ENCODE assay signal across 34 cellular contexts in the genomic region with DNA sequence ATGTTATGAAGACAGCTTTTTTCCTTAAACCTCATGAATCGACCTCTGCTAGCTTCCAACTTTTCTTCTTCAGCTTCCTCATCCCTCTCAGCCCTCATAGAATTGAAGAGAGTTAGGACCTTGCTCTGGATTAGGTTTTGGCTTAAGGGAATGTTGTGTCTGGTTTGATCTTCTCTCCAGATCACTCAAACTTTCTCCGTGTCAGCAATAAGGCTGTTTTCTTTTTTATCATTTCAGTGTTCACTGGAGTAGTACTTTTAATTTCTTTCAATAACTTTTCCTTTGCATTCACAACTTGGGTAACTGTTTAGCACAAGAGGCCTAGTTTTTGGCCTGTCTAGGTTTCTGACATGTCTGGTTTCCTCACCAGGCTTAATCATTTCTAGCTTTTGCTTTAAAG.
"Had no signal": no experiment of that assay in that cellular context is flagged by ENCODE, and none has a peak within 500 bp of the region (broad histone marks: within the 10 kb centered on the region; RNA-seq: fewer than 3 reads in every experiment).

No MANE protein-coding gene starts in this region.

- ATAC-seq: activated CD4-positive, CD25-positive, alpha-beta regulatory T cell treated with anti-CD3 and anti-CD28 coated beads, Interleukin-2, amount 50 U/mL, for 24 hours; activated CD8-positive, alpha-beta T cell treated with anti-CD3 and anti-CD28 coated beads for 36 hours; effector memory CD8-positive, alpha-beta T cell; foreskin keratinocyte; gastrocnemius medialis; heart left ventricle had no signal

- H3K9me3 ChIP-seq: esophagus muscularis mucosa, gastrocnemius medialis, heart left ventricle had no signal

- DNase-seq: activated B cell treated with CpG ODN at 0.5 μM for 24 hours; activated CD4-positive, alpha-beta T cell treated with anti-CD3 and anti-CD28 coated beads for 48 hours; activated CD4-positive, alpha-beta T cell treated with anti-CD3 and anti-CD28 coated beads, Interleukin-2, amount 50 U/mL, for 1 hour; activated CD4-positive, alpha-beta T cell treated with anti-CD3 and anti-CD28 coated beads, Interleukin-2, amount 50 U/mL, for 48 hours; activated CD8-positive, alpha-beta memory T cell treated with anti-CD3 and anti-CD28 coated beads for 24 hours; activated CD8-positive, alpha-beta T cell treated with anti-CD3 and anti-CD28 coated beads for 36 hours; activated gamma-delta T cell treated with Interleukin-2 at 50 U/mL for 16 hours; activated naive CD4-positive, alpha-beta T cell treated with anti-CD3 and anti-CD28 coated beads, Interleukin-2, amount 50 U/mL, for 16 hours; activated naive CD4-positive, alpha-beta T cell treated with Interleukin-2 at 50 U/mL for 16 hours; activated T-cell treated with anti-CD3 and anti-CD28 coated beads, Interleukin-2, amount 50 U/mL, for 1 hour; activated T-cell treated with anti-CD3 and anti-CD28 coated beads, Interleukin-2, amount 50 U/mL, for 48 hours; amniotic stem cell; anterior cingulate cortex; brain microvascular endothelial cell; dermis blood vessel endothelial cell; effector CD4-positive, alpha-beta T cell; effector memory CD8-positive, alpha-beta T cell; erythroblast; foreskin keratinocyte; gastrocnemius medialis; glutamatergic neuron; heart left ventricle; T1000; WERI-Rb-1 had no signal

- H3K4me3 ChIP-seq: coronary artery, esophagus muscularis mucosa, gastrocnemius medialis, heart left ventricle had no signal

- H3K36me3 ChIP-seq: brain microvascular endothelial cell, esophagus muscularis mucosa, gastrocnemius medialis, heart left ventricle, WERI-Rb-1 had no signal

- H3K27me3 Mint-ChIP-seq: activated B cell treated with CpG ODN at 0.5 μM for 24 hours; activated CD8-positive, alpha-beta T cell treated with anti-CD3 and anti-CD28 coated beads for 36 hours; activated naive CD8-positive, alpha-beta T cell; central memory CD8-positive, alpha-beta T cell; effector memory CD8-positive, alpha-beta T cell had no signal

- H3K27ac Mint-ChIP-seq: activated B cell treated with CpG ODN at 0.5 μM for 24 hours; activated CD8-positive, alpha-beta T cell treated with anti-CD3 and anti-CD28 coated beads for 36 hours; activated naive CD8-positive, alpha-beta T cell; activated T-helper 1 cell treated with anti-CD3 and anti-CD28 coated beads, Interleukin-12 subunit alpha, Interleukin-12 subunit beta, Interleukin-2, Interleukin-4 antibody, amounts not matched to agents 30 ng/mL and 10 ng/mL and 1 ng/mL, durations not matched to agents 14 hours and 24 hours and 36 hours; T-helper 1 cell treated with Interleukin-12 subunit alpha and Interleukin-12 subunit beta and Interleukin-4 antibody, amounts not matched to agents 30 μg/mL and 1 μg/mL, for 36 hours; T-helper 2 cell treated with Interferon-gamma antibody and Interleukin-4, amounts not matched to agents 5 μg/mL and 100 μg/mL, for 36 hours had no signal

- H3K4me1 Mint-ChIP-seq: central memory CD8-positive, alpha-beta T cell had no signal

- H3K4me3 Mint-ChIP-seq: activated B cell treated with CpG ODN at 0.5 μM for 24 hours; activated CD8-positive, alpha-beta T cell treated with anti-CD3 and anti-CD28 coated beads for 36 hours; activated naive CD8-positive, alpha-beta T cell; activated T-helper 1 cell treated with anti-CD3 and anti-CD28 coated beads, Interleukin-12 subunit alpha, Interleukin-12 subunit beta, Interleukin-2, Interleukin-4 antibody, amounts not matched to agents 30 ng/mL and 10 ng/mL and 1 ng/mL, durations not matched to agents 14 hours and 24 hours and 36 hours; central memory CD8-positive, alpha-beta T cell; effector memory CD8-positive, alpha-beta T cell; T-helper 1 cell treated with Interleukin-12 subunit alpha and Interleukin-12 subunit beta and Interleukin-4 antibody, amounts not matched to agents 30 μg/mL and 1 μg/mL, for 36 hours; T-helper 2 cell treated with Interferon-gamma antibody and Interleukin-4, amounts not matched to agents 5 μg/mL and 100 μg/mL, for 36 hours had no signal

- H3K27ac ChIP-seq: brain microvascular endothelial cell, coronary artery, esophagus muscularis mucosa, foreskin keratinocyte, gastrocnemius medialis, heart left ventricle, WERI-Rb-1 had no signal

- H3K9me3 Mint-ChIP-seq: activated B cell treated with CpG ODN at 0.5 μM for 24 hours; activated CD8-positive, alpha-beta T cell treated with anti-CD3 and anti-CD28 coated beads for 36 hours; activated T-helper 1 cell treated with anti-CD3 and anti-CD28 coated beads, Interleukin-12 subunit alpha, Interleukin-12 subunit beta, Interleukin-2, Interleukin-4 antibody, amounts not matched to agents 30 ng/mL and 10 ng/mL and 1 ng/mL, durations not matched to agents 14 hours and 24 hours and 36 hours; central memory CD8-positive, alpha-beta T cell; effector memory CD8-positive, alpha-beta T cell; T-helper 1 cell treated with Interleukin-12 subunit alpha and Interleukin-12 subunit beta and Interleukin-4 antibody, amounts not matched to agents 30 μg/mL and 1 μg/mL, for 36 hours; T-helper 2 cell treated with Interferon-gamma antibody and Interleukin-4, amounts not matched to agents 5 μg/mL and 100 μg/mL, for 36 hours had no signal

- FAIRE-seq: astrocyte, bronchial epithelial cell had no signal

- H3K36me3 Mint-ChIP-seq: activated naive CD8-positive, alpha-beta T cell had no signal
